In genomic region chr12:96501139-96501741, GRCh38 we compare ENCODE assay signal across 8 cellular contexts. TPM values are rescaled to one million over a fixed set of nuclear protein-coding genes. Genes with fewer than 3 reads are reported as not detected.
DNase-seq lines count a peak whose midpoint lies in the region; ATAC-seq and TF ChIP-seq lines count a peak whose summit lies in the region.

No MANE protein-coding gene starts in this region.

- DNase-seq in NOMO-1 treated with DMSO at 0.1 percent for 48 hours (lab: John Stamatoyannopoulos, UW; ENCODE audit: unreplicated experiment) (peak; percentile 55), iPS DF 4.7 (ENCODE audit: extremely low read depth, low spot score) (peak; percentile 44), cerebellum (ENCODE audit: low spot score) (no peak)
- peak; percentile 75 for DNase-seq in activated effector memory CD4-positive, alpha-beta T cell treated with anti-CD3 and anti-CD28 coated beads, Interleukin-2, amount 50 U/mL, for 16 hours

- peak; percentile 31 for TF ChIP-seq POLR2A in GM18526 (IDR thresholded peaks at IDR 0.05; ENCODE audit: extremely low read depth, insufficient read length)

- H3K9me3 ChIP-seq in subcutaneous abdominal adipose tissue (ENCODE audit: control insufficient read depth in 5 of 5, low read length in 5 of 5): no peaks in the 10 kb centered on the region

- no peaks in the 10 kb centered on the region for H3K27me3 ChIP-seq in ACC112 (ENCODE audit: insufficient read depth, low read length)
- no peaks in the 10 kb centered on the region for H3K27me3 ChIP-seq in subcutaneous abdominal adipose tissue (ENCODE audit: control insufficient read depth in 5 of 5, insufficient read depth in 4 of 5, low read length in 5 of 5)

- H3K4me1 ChIP-seq in ACC112 (ENCODE audit: control insufficient read depth, insufficient read depth, low read length, unreplicated experiment) (peaks cover 28% of the 10 kb centered on the region), subcutaneous abdominal adipose tissue (ENCODE audit: control insufficient read depth in 5 of 5, insufficient read depth in 5 of 5, low read length in 5 of 5) (peaks cover 0 to 24% (median 5%) of the 10 kb centered on the region in 5 donors)

- no peaks in the 10 kb centered on the region for H3K36me3 ChIP-seq in ACC112 (ENCODE audit: insufficient read depth, low read length)
- H3K36me3 ChIP-seq in subcutaneous abdominal adipose tissue (ENCODE audit: control insufficient read depth in 5 of 5, insufficient read depth in 5 of 5, low read length in 5 of 5): no peaks in the 10 kb centered on the region

- H2AFZ ChIP-seq in ACC112 (ENCODE audit: low read length, unreplicated experiment): peak overlapping the region; percentile 12

- peak; percentile 54 for ATAC-seq in HG02973 (IDR thresholded peaks at IDR 0.05; ENCODE audit: unreplicated experiment)

- no peaks in the 10 kb centered on the region for H3K79me2 ChIP-seq in ACC112 (ENCODE audit: control insufficient read depth, insufficient read depth, low read length, unreplicated experiment)

- H3K4me3 ChIP-seq in ACC112 (ENCODE audit: low read depth, low read length): 0 out of 2 replicates have a peak overlapping the region, but pooled peaks have one; percentile 6
- H3K4me3 ChIP-seq in subcutaneous abdominal adipose tissue (ENCODE audit: low read depth in 1 of 5, low read length in 5 of 5): no peak overlapping the region

- no peak overlapping the region for H3K9ac ChIP-seq in subcutaneous abdominal adipose tissue (ENCODE audit: low read length in 5 of 5)

- H3K27ac ChIP-seq in ACC112 (ENCODE audit: low read depth, low read length) (peak overlapping the region; percentile 90), subcutaneous abdominal adipose tissue (ENCODE audit: low read depth, low read length) (peak overlapping the region; percentile 67)

RNA-seq across cellular contexts. Expression of gene CFAP54, which starts 11.9 kb away (rescaled TPM):
- 21.2 TPM for total RNA-seq in cerebellum
